In genomic region chr1:91166106-91166712, GRCh38 we compare ENCODE assay signal across 8 cellular contexts.
A peak's percentile ranks its signal among the peaks of the same experiment; 100 is the strongest.
DNase-seq lines count a peak whose midpoint lies in the region; ATAC-seq, FAIRE-seq and TF ChIP-seq lines count a peak whose summit lies in the region.

No MANE protein-coding gene starts in this region.

- ATAC-seq in GM19395 (IDR thresholded peaks at IDR 0.05; ENCODE audit: unreplicated experiment) (peak; percentile 70), HG03378 (IDR thresholded peaks at IDR 0.05; ENCODE audit: unreplicated experiment) (no peak)
- no peak for ATAC-seq in stimulated activated naive CD8-positive, alpha-beta T cell treated with anti-CD3 and anti-CD28 coated beads, Interleukin-15, Interleukin-2, amounts not matched to agents 100 U/mL and 50 U/mL, for 24 hours

- no peak for FAIRE-seq in bronchial epithelial cell (lab: Jason Lieb, UNC)

- DNase-seq in COLO829 (ENCODE audit: low spot score) (peak; percentile 45), MG63 (peak; percentile 50), SJCRH30 (peak; percentile 64 to 77), bronchial epithelial cell (ENCODE audit: low read depth) (peak; percentile 42), kidney epithelial cell (ENCODE audit: low read depth) (no peak)
- DNase-seq in stimulated activated naive CD8-positive, alpha-beta T cell treated with anti-CD3 and anti-CD28 coated beads, Interleukin-15, Interleukin-2, amounts not matched to agents 100 U/mL and 50 U/mL, for 24 hours = peak; percentile 42

- H3K36me3 ChIP-seq in MG63 = no peaks in the 10 kb centered on the region
- no peaks in the 10 kb centered on the region for H3K36me3 ChIP-seq in SJCRH30
- no peaks in the 10 kb centered on the region for H3K36me3 ChIP-seq in bronchial epithelial cell (ENCODE audit: control insufficient read depth, insufficient read depth, low read length)
- H3K36me3 ChIP-seq in kidney epithelial cell (ENCODE audit: control insufficient read depth, insufficient read depth, low read length) = no peaks in the 10 kb centered on the region

- peak; percentile 71 for TF ChIP-seq CTCF in bronchial epithelial cell (IDR thresholded peaks at IDR 0.05; ENCODE audit: insufficient read depth, low read length, severe bottlenecking)
- TF ChIP-seq CTCF in kidney epithelial cell (IDR thresholded peaks at IDR 0.05; ENCODE audit: insufficient read depth, low read length, poor library complexity, severe bottlenecking) = peak; percentile 89

- H3K4me3 ChIP-seq in MG63 (no peak overlapping the region), SJCRH30 (no peak overlapping the region), bronchial epithelial cell (ENCODE audit: low read depth, low read length) (no peak overlapping the region), kidney epithelial cell (ENCODE audit: low read depth, low read length) (no peak overlapping the region)

- no peak overlapping the region for H3K27ac ChIP-seq in SJCRH30

- no peaks in the 10 kb centered on the region for H3K4me1 ChIP-seq in SJCRH30

- H3K27me3 ChIP-seq in MG63 (no peaks in the 10 kb centered on the region), SJCRH30 (no peaks in the 10 kb centered on the region), bronchial epithelial cell (ENCODE audit: control insufficient read depth, insufficient read depth, low read length) (no peaks in the 10 kb centered on the region), kidney epithelial cell (ENCODE audit: control insufficient read depth, insufficient read depth, low read length) (no peaks in the 10 kb centered on the region)

- H3K9me3 ChIP-seq in MG63 (no peaks in the 10 kb centered on the region), SJCRH30 (replicated peaks) (no peaks in the 10 kb centered on the region)
